8 cellular contexts compared by ENCODE assay signal in the genomic region with DNA sequence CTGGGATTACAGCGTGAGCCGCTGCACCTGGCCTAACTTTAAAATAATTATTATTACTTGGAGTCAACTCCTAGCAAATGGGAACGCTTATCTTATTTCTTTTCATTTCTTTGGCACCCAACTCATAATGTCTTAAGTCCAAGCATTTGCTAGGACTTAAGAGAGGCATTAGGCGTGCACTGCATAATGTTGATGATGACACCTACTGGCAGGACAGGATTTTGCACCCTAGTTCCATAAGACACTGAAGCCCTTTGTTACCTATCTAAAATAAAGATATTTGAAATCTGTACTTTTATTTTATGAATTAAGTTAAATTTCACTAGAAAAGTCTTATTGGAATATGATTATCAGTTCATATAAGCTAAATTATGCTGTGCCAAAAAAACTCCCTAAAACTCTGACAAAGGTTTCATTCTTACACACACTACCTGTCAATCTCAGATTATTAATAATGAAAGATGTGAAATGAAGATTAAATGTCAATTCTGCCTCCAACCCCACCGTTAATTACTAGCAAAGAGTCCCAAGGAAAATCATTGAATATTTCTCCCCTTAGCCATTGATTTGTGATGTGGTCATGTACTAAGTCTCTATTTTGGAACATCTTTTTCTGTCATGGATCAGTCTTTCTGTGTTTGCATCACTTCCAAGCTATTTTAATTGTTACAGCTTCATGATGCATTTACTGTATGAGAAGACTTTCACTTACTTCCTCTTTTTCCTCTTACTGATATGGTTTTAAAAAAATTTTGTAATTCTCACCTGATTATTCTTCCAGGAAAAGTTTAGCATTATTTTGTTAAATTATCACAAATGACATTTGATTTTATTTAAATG. TPM values are rescaled to one million over a fixed set of nuclear protein-coding genes. Genes with fewer than 3 reads are reported as not detected.
A peak's percentile ranks its signal among the peaks of the same experiment; 100 is the strongest.
DNase-seq lines count a peak whose midpoint lies in the region; ATAC-seq and TF ChIP-seq lines count a peak whose summit lies in the region.

No MANE protein-coding gene starts in this region.

- no peaks in the 10 kb centered on the region for H3K9me3 Mint-ChIP-seq in MCF 10A (ENCODE audit: unreplicated experiment)

- H3K4me3 ChIP-seq in breast epithelium, result no peak overlapping the region
- H3K4me3 ChIP-seq in fibroblast of the aortic adventitia (ENCODE audit: low read depth, low read length), result no peak overlapping the region

- H3K36me3 ChIP-seq in breast epithelium, result no peaks in the 10 kb centered on the region

- no peaks in the 10 kb centered on the region for H3K9me3 ChIP-seq in breast epithelium

- H3K36me3 Mint-ChIP-seq in MCF 10A (ENCODE audit: insufficient read depth, unreplicated experiment), result no peaks in the 10 kb centered on the region

- H3K27me3 ChIP-seq in breast epithelium, result no peaks in the 10 kb centered on the region

- no peak overlapping the region for H3K27ac ChIP-seq in breast epithelium

- POLR2A ChIA-PET in MCF 10A (lab: Yijun Ruan, JAX), result no interaction called here

- intact Hi-C loops in MCF 10A (cut with micrococcal nuclease), result loop anchor here (1.0 to 2.0 kb wide), 4 partner anchors 176 to 584 kb away; no protein-coding TSS in a partner anchor
- intact Hi-C loops in breast epithelium (cut with DNase I; ENCODE audit: low total_unique reads), result no loop called here

- DNase-seq in MCF 10A (ENCODE audit: unreplicated experiment) (peak; percentile 70), breast epithelium (ENCODE audit: low spot score in 2 of 2) (no peak), RKO (ENCODE audit: low spot score) (peak; percentile 7), fibroblast of the aortic adventitia (ENCODE audit: low read depth) (peak; percentile 84), smooth muscle cell of the brain vasculature (ENCODE audit: low read depth, low spot score) (peak; percentile 35), NCI-H1092 (lab: John Stamatoyannopoulos, UW) (no peak)

- CTCF ChIA-PET in MCF 10A (lab: Yijun Ruan, JAX), result interaction anchor here (0.7 to 3.2 kb wide), 10 partner anchors 14 to 1206 kb away, joined by 3 to 19 read pairs (median 3); no protein-coding TSS in a partner anchor

- no peak for TF ChIP-seq POLR2A in breast epithelium (IDR thresholded peaks at IDR 0.05)

- no peak overlapping the region for H3K4me3 Mint-ChIP-seq in MCF 10A (ENCODE audit: unreplicated experiment)

- H3K27ac Mint-ChIP-seq in MCF 10A (ENCODE audit: low read depth, unreplicated experiment), result no peak overlapping the region

- H3K4me1 Mint-ChIP-seq in MCF 10A (ENCODE audit: insufficient read depth, unreplicated experiment), result no peaks in the 10 kb centered on the region

- H3K4me1 ChIP-seq in breast epithelium, result no peaks in the 10 kb centered on the region

- BruUV-seq in MCF 10A (replicated peaks; lab: Mats Ljungman, UMichigan), result no TSS peak

- no peaks in the 10 kb centered on the region for H3K27me3 Mint-ChIP-seq in MCF 10A (ENCODE audit: insufficient read depth, unreplicated experiment)

- peak; percentile 60 for TF ChIP-seq CTCF in MCF 10A (IDR thresholded peaks at IDR 0.05; ENCODE audit: unreplicated experiment)
- TF ChIP-seq CTCF in breast epithelium (IDR thresholded peaks at IDR 0.05), result no peak
- TF ChIP-seq CTCF in fibroblast of the aortic adventitia (IDR thresholded peaks at IDR 0.05; ENCODE audit: insufficient read depth, low read length), result peak; percentile 72

- ATAC-seq in HG02763 (IDR thresholded peaks at IDR 0.05; ENCODE audit: unreplicated experiment), result peak; percentile 66
- no peak for ATAC-seq in GM21367 (IDR thresholded peaks at IDR 0.05; ENCODE audit: unreplicated experiment)

RNA-seq across cellular contexts. Expression of gene CDH2, which starts 12.7 kb away (rescaled TPM):
- 14.6 and 15.1 TPM in 2 replicates for total RNA-seq in MCF 10A (2022)
- total RNA-seq in breast epithelium, result 1 to 10 TPM in 1 of 3 donors, under 1 TPM in 2; 0.16 to 1.8 (median 0.33) TPM
- 38.3 and 64.1 TPM in 2 replicates for total RNA-seq in fibroblast of the aortic adventitia (ENCODE audit: low replicate concordance)

Comparison
In these comparisons a context has a peak if more than half of its experiments do, and no peak if none do; other contexts are left out.
1. DNase-seq: peak in MCF 10A (single experiment), RKO (single experiment), fibroblast of the aortic adventitia (single experiment) and smooth muscle cell of the brain vasculature (single experiment); none in breast epithelium (0 of 2) and NCI-H1092 (single experiment).
2. CTCF ChIP-seq: peak in MCF 10A (single experiment) and fibroblast of the aortic adventitia (single experiment); none in breast epithelium (0 of 3).